Comparison of ENCODE assay signal across 8 cellular contexts in genomic region chr1:62082456-62083363, GRCh38.
DNase-seq lines count a peak whose midpoint lies in the region; ATAC-seq, FAIRE-seq and TF ChIP-seq lines count a peak whose summit lies in the region.

No MANE protein-coding gene starts in this region.

- H3K27ac ChIP-seq in IMR-90 (ENCODE audit: insufficient read depth, low read length) = no peak overlapping the region
- no peak overlapping the region for H3K27ac ChIP-seq in brain microvascular endothelial cell
- H3K27ac ChIP-seq in keratinocyte (ENCODE audit: control insufficient read depth, insufficient read depth, low read length) = no peak overlapping the region

- no peak overlapping the region for H4K5ac ChIP-seq in IMR-90 (ENCODE audit: low read depth, low read length)

- TF ChIP-seq RAD21 in IMR-90 (IDR thresholded peaks at IDR 0.05; ENCODE audit: low read length) = peak; percentile 56

- no peak overlapping the region for H3K18ac ChIP-seq in IMR-90 (ENCODE audit: low read depth, low read length)

- no peak overlapping the region for H3K4me2 ChIP-seq in IMR-90 (ENCODE audit: low read depth, low read length)
- no peak overlapping the region for H3K4me2 ChIP-seq in keratinocyte (ENCODE audit: control insufficient read depth, extremely low read depth, insufficient read depth, low read depth, low read length)

- H2AK5ac ChIP-seq in IMR-90 (ENCODE audit: low read depth, low read length) = no peak overlapping the region

- no peak overlapping the region for H2BK15ac ChIP-seq in IMR-90 (ENCODE audit: low read depth, low read length)

- no TSS peak for BruUV-seq in IMR-90 (replicated peaks; lab: Mats Ljungman, UMichigan)

- no peak overlapping the region for H3K23ac ChIP-seq in IMR-90 (ENCODE audit: low read depth, low read length)

- no peaks in the 10 kb centered on the region for H3K79me1 ChIP-seq in IMR-90 (ENCODE audit: low read depth in 1 of 2, low read length in 2 of 2)

- H3K9me3 ChIP-seq in IMR-90 (ENCODE audit: control insufficient read depth, insufficient read depth, low read length) (no peaks in the 10 kb centered on the region), keratinocyte (ENCODE audit: control insufficient read depth, low read depth, low read length) (no peaks in the 10 kb centered on the region)

- no peak overlapping the region for H3K9ac ChIP-seq in IMR-90 (ENCODE audit: low read depth, low read length)
- no peak overlapping the region for H3K9ac ChIP-seq in keratinocyte (ENCODE audit: control insufficient read depth, extremely low read depth, insufficient read depth, low read length)

- H2AK9ac ChIP-seq in IMR-90 (replicated peaks; ENCODE audit: low read depth, low read length, poor library complexity) = no peak overlapping the region

- no peak for TF ChIP-seq POLR2A in IMR-90 (IDR thresholded peaks at IDR 0.05; ENCODE audit: low read depth, low read length)

- H3K36me3 ChIP-seq in IMR-90 (ENCODE audit: control insufficient read depth, insufficient read depth, low read length) (no peaks in the 10 kb centered on the region), brain microvascular endothelial cell (replicated peaks) (no peaks in the 10 kb centered on the region), keratinocyte (ENCODE audit: control insufficient read depth in 2 of 2, extremely low read depth in 1 of 2, insufficient read depth in 2 of 2, low read length in 2 of 2) (peaks cover 11% of the 10 kb centered on the region in 2 experiments)

- H3K14ac ChIP-seq in IMR-90 (replicated peaks; ENCODE audit: low read depth, low read length) = no peak overlapping the region

- peaks cover 2% of the 10 kb centered on the region; the same call in 1 of the 2 replicates for H3K27me3 ChIP-seq in IMR-90 (ENCODE audit: control insufficient read depth, insufficient read depth, low read length)
- no peaks in the 10 kb centered on the region for H3K27me3 ChIP-seq in brain microvascular endothelial cell (replicated peaks)
- H3K27me3 ChIP-seq in keratinocyte (ENCODE audit: control insufficient read depth, extremely low read depth, insufficient read depth, low read length) = no peaks in the 10 kb centered on the region

- TF ChIP-seq CTCF in IMR-90 (conservative IDR thresholded peaks at IDR 0.05; ENCODE audit: low read depth, low read length) = peak; percentile 84
- peak; percentile 98 for TF ChIP-seq CTCF in brain microvascular endothelial cell (IDR thresholded peaks at IDR 0.05; ENCODE audit: low read depth, low read length, missing control alignments)
- TF ChIP-seq CTCF in keratinocyte (optimal IDR thresholded peaks at IDR 0.05 in 1 of 3, IDR thresholded peaks at IDR 0.05 in 1 of 3, conservative IDR thresholded peaks at IDR 0.05 in 1 of 3; ENCODE audit: extremely low read depth in 1 of 3, insufficient read depth in 2 of 3, low read length in 3 of 3) = peak; percentile 78 to 92 (median 79)

- H3K4me3 ChIP-seq in IMR-90 (ENCODE audit: insufficient read depth, low read depth, low read length) (no peak overlapping the region), brain microvascular endothelial cell (ENCODE audit: low read depth, low read length) (no peak overlapping the region), keratinocyte (ENCODE audit: control insufficient read depth in 2 of 3, extremely low read depth in 1 of 3, insufficient read depth in 2 of 3, low read depth in 1 of 3, low read length in 3 of 3) (no peak overlapping the region)

- no peaks in the 10 kb centered on the region for H3K9me1 ChIP-seq in IMR-90 (ENCODE audit: insufficient read depth, low read length)
- H3K9me1 ChIP-seq in keratinocyte (ENCODE audit: control insufficient read depth, extremely low read depth, insufficient read depth, low read length) = no peaks in the 10 kb centered on the region

- ATAC-seq in IMR-90 (ENCODE audit: low read depth) = peak; percentile 95

- H2BK20ac ChIP-seq in IMR-90 (ENCODE audit: low read depth, low read length) = no peak overlapping the region

- H2BK5ac ChIP-seq in IMR-90 (ENCODE audit: low read depth, low read length, poor library complexity, severe bottlenecking) = no peak overlapping the region

- no peak overlapping the region for H2AFZ ChIP-seq in IMR-90 (replicated peaks; ENCODE audit: low read length, poor library complexity)
- no peak overlapping the region for H2AFZ ChIP-seq in keratinocyte (ENCODE audit: control insufficient read depth, low read length)

- POLR2A ChIA-PET in IMR-90 (lab: Charles Lee; ENCODE audit: unreplicated experiment) = no interaction called here

- DNase-seq in COLO668 (lab: John Stamatoyannopoulos, UW; ENCODE audit: unreplicated experiment) (peak; percentile 39), GM19239 (ENCODE audit: insufficient read length, low spot score) (peak; percentile 20), IMR-90 (peak; percentile 34), SKM-1 (lab: John Stamatoyannopoulos, UW; ENCODE audit: unreplicated experiment) (peak; percentile 10), brain microvascular endothelial cell (peak; percentile 55), keratinocyte (ENCODE audit: low read depth, low spot score) (no peak), posterior vena cava (ENCODE audit: low spot score) (no peak)
- DNase-seq in stimulated activated CD4-positive, alpha-beta T cell treated with anti-CD3 and anti-CD28 coated beads, TNF-alpha, amount 100 ng/mL, for 24 hours (ENCODE audit: low read depth in 3 of 3) = peak; percentile 9 to 30 (median 17)

- H4K8ac ChIP-seq in IMR-90 (ENCODE audit: low read depth in 2 of 2, low read length in 2 of 2) = no peak overlapping the region

- H3K4ac ChIP-seq in IMR-90 (ENCODE audit: low read depth, low read length) = no peak overlapping the region

- dilution Hi-C loops in IMR-90 (cut with HindIII; ENCODE audit: low sequenced_read_pairs, unreplicated experiment) (no loop called here), keratinocyte (cut with MboI; ENCODE audit: extremely low pct_ligation_motif_present, low sequenced_read_pairs) (no loop called here)

- H3K4me1 ChIP-seq in IMR-90 (ENCODE audit: control insufficient read depth, insufficient read depth, low read length) (no peaks in the 10 kb centered on the region), keratinocyte (ENCODE audit: control insufficient read depth, extremely low read depth, insufficient read depth, low read length) (no peaks in the 10 kb centered on the region)

- no peaks in the 10 kb centered on the region for H3K79me2 ChIP-seq in keratinocyte (ENCODE audit: control insufficient read depth, insufficient read depth, low read length)

- H4K20me1 ChIP-seq in IMR-90 (ENCODE audit: insufficient read depth, low read length) = no peaks in the 10 kb centered on the region
- H4K20me1 ChIP-seq in keratinocyte (ENCODE audit: control insufficient read depth, extremely low read depth, insufficient read depth, low read length) = no peaks in the 10 kb centered on the region

- intact Hi-C loops in IMR-90 (cut with micrococcal nuclease) (loop anchor here (1.0 kb wide), 3 partner anchors 49 to 325 kb away; no protein-coding TSS in a partner anchor), posterior vena cava (cut with DNase I) (no loop called here)

- no peak overlapping the region for H3K56ac ChIP-seq in IMR-90 (ENCODE audit: extremely low read depth, insufficient read depth, low read length)

- in situ Hi-C loops in IMR-90 (cut with MboI; ENCODE audit: low sequenced_read_pairs) (loop anchor here (10.0 kb wide), 1 partner anchor 52 kb away; no protein-coding TSS in a partner anchor), brain microvascular endothelial cell (cut with HindIII; ENCODE audit: low pct_ligation_motif_present, low sequenced_read_pairs) (no loop called here)

- CTCF ChIA-PET in IMR-90 (lab: Yijun Ruan, JAX) = interaction anchor here (0.6 to 2.8 kb wide), 12 partner anchors 11 to 327 kb away, joined by 3 to 18 read pairs (median 4); no protein-coding TSS in a partner anchor

- FAIRE-seq in GM19239 (lab: Jason Lieb, UNC) (peak; percentile 89), keratinocyte (lab: Jason Lieb, UNC) (peak; percentile 70)

- no peak overlapping the region for H2BK120ac ChIP-seq in IMR-90 (ENCODE audit: low read depth, low read length)

- 50% methylated on average over 5 of the region's 14 CpGs; no CpG with 5 or more reads in 1 of the 2 experiments for WGBS in IMR-90 (ENCODE audit: extremely low coverage in 2 of 2, insufficient read length in 1 of 2), 2 experiments

- H4K91ac ChIP-seq in IMR-90 (ENCODE audit: insufficient read depth, low read depth, low read length) = no peak overlapping the region

TF ChIP-seq in IMR-90, 13 proteins besides CTCF, POLR2A, EP300 and RAD21:
- TF ChIP-seq CEBPB (IDR thresholded peaks at IDR 0.05; ENCODE audit: low read depth, low read length) (no peak), RFX5 (IDR thresholded peaks at IDR 0.05; ENCODE audit: low read depth, low read length) (no peak), RCOR1 (IDR thresholded peaks at IDR 0.05; ENCODE audit: insufficient replicate concordance, low read length) (no peak), BHLHE40 (IDR thresholded peaks at IDR 0.05; ENCODE audit: low read depth, low read length) (no peak), MXI1 (IDR thresholded peaks at IDR 0.05; ENCODE audit: borderline replicate concordance, low read depth, low read length) (no peak), SMC3 (IDR thresholded peaks at IDR 0.05; ENCODE audit: low read depth, low read length) (peak; percentile 72)

Comparison
In these comparisons a context has a peak if more than half of its experiments do, and no peak if none do; other contexts are left out.
1. DNase-seq: peak in COLO668 (single experiment), GM19239 (single experiment), IMR-90 (single experiment), SKM-1 (single experiment), brain microvascular endothelial cell (single experiment) and stimulated activated CD4-positive, alpha-beta T cell treated with anti-CD3 and anti-CD28 coated beads, TNF-alpha, amount 100 ng/mL, for 24 hours (3 of 3); none in keratinocyte (single experiment) and posterior vena cava (single experiment).
2. Peak in every context shown above with its lines, with median percentiles within 50 percentile points of each other: CTCF ChIP-seq.